Comparison of ENCODE assay signal across 17 cellular contexts in the genomic region with DNA sequence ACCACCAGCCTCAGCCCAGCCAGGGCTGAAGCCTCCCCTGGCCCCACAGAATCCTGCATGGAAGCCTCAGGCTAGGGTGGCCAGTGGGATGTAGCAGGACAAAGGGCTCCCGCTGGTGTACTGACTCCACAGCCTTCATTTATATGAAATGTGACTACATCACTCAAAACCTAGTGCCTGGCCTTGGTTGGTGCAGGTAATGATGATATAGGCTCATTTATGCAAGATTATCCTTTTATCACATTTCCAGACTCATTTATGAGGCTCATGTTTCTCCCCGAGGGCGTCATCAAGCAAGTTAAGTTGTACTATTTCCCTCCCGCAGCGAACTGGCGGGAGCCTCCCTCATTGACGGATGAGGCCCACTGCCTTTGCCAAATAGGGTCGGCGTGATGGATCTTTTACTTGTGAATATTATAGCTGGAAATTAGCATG.
DNase-seq lines count a peak whose midpoint lies in the region; ATAC-seq and TF ChIP-seq lines count a peak whose summit lies in the region.
"Had no signal": no experiment of that assay in that cellular context is flagged by ENCODE, and none has a peak within 500 bp of the region (broad histone marks: within the 10 kb centered on the region; RNA-seq: fewer than 3 reads in every experiment).

No MANE protein-coding gene starts in this region.

- H3K27me3 ChIP-seq in suprapubic skin, result no peaks in the 10 kb centered on the region
- H3K27me3 ChIP-seq: BE2C had no signal

- POLR2A ChIA-PET in activated CD4-positive, alpha-beta T cell treated with anti-CD3 and anti-CD28 coated beads, Interleukin-2, amount 10 ng/mL, durations not matched to agents 7 days and 5 days (lab: Charles Lee), result no interaction called here
- POLR2A ChIA-PET in activated CD4-positive, alpha-beta T cell treated with anti-CD3 and anti-CD28 coated beads for 36 hours (lab: Charles Lee), result no interaction called here

- ATAC-seq in activated CD4-positive, alpha-beta T cell treated with anti-CD3 and anti-CD28 coated beads for 36 hours, result no peak
- ATAC-seq in HG03565 (IDR thresholded peaks at IDR 0.05; ENCODE audit: unreplicated experiment) (no peak), HG03175 (IDR thresholded peaks at IDR 0.05; ENCODE audit: unreplicated experiment) (no peak)
- ATAC-seq: CD8-positive, alpha-beta T cell; GM12878 had no signal

- no peaks in the 10 kb centered on the region for H3K9me3 ChIP-seq in suprapubic skin
- H3K9me3 ChIP-seq: BE2C had no signal

- no peak overlapping the region for H3K27ac Mint-ChIP-seq in activated CD4-positive, alpha-beta T cell treated with anti-CD3 and anti-CD28 coated beads, Interleukin-2, amount 10 ng/mL, durations not matched to agents 7 days and 5 days
- H3K27ac Mint-ChIP-seq in activated CD4-positive, alpha-beta T cell treated with anti-CD3 and anti-CD28 coated beads for 36 hours, result no peak overlapping the region
- H3K27ac Mint-ChIP-seq: CD8-positive, alpha-beta T cell had no signal

- TF ChIP-seq CTCF in suprapubic skin (IDR thresholded peaks at IDR 0.05), result no peak

- peaks cover 28% of the 10 kb centered on the region for H3K4me1 ChIP-seq in suprapubic skin
- H3K4me1 ChIP-seq: BE2C had no signal

- H3K36me3 ChIP-seq in suprapubic skin, result no peaks in the 10 kb centered on the region
- H3K36me3 ChIP-seq: BE2C had no signal

- intact Hi-C loops in activated CD4-positive, alpha-beta T cell treated with anti-CD3 and anti-CD28 coated beads for 36 hours (cut with DNase I, micrococcal nuclease), result no loop called here

- H3K4me3 Mint-ChIP-seq in activated CD4-positive, alpha-beta T cell treated with anti-CD3 and anti-CD28 coated beads, Interleukin-2, amount 10 ng/mL, durations not matched to agents 7 days and 5 days, result no peak overlapping the region
- H3K4me3 Mint-ChIP-seq in activated CD4-positive, alpha-beta T cell treated with anti-CD3 and anti-CD28 coated beads for 36 hours, result no peak overlapping the region
- H3K4me3 Mint-ChIP-seq: CD8-positive, alpha-beta T cell had no signal

- TF ChIP-seq POLR2A in suprapubic skin (IDR thresholded peaks at IDR 0.05), result no peak

- peaks cover 2% of the 10 kb centered on the region for H3K27me3 Mint-ChIP-seq in activated CD4-positive, alpha-beta T cell treated with anti-CD3 and anti-CD28 coated beads, Interleukin-2, amount 10 ng/mL, durations not matched to agents 7 days and 5 days
- H3K27me3 Mint-ChIP-seq in activated CD4-positive, alpha-beta T cell treated with anti-CD3 and anti-CD28 coated beads for 36 hours, result peaks cover 2% of the 10 kb centered on the region

- no peak overlapping the region for H3K4me3 ChIP-seq in suprapubic skin
- H3K4me3 ChIP-seq: GM12878 had no signal

- DNase-seq in activated CD4-positive, alpha-beta T cell treated with anti-CD3 and anti-CD28 coated beads, Interleukin-2, amount 10 ng/mL, durations not matched to agents 7 days and 5 days, result peak; percentile 2
- no peak for DNase-seq in activated CD4-positive, alpha-beta T cell treated with anti-CD3 and anti-CD28 coated beads for 36 hours
- DNase-seq in NCI-H146 treated with DMSO at 0.1 percent for 48 hours (lab: John Stamatoyannopoulos, UW; ENCODE audit: unreplicated experiment) (peak; percentile 83), ecto neural progenitor cell (ENCODE audit: low spot score) (peak; percentile 13), suprapubic skin (ENCODE audit: low spot score in 2 of 2) (peak; percentile 32 to 48), DMS153 treated with DMSO at 0.1 percent for 48 hours (lab: John Stamatoyannopoulos, UW; ENCODE audit: unreplicated experiment) (no peak)
- DNase-seq: 8988T; BE2C; CD8-positive, alpha-beta T cell; DMS79 treated with DMSO at 0.1 percent for 48 hours; H7; KBM-7; NCI-H1436; NCI-H526 treated with DMSO at 0.1 percent for 48 hours had no signal

- CTCF ChIA-PET in activated CD4-positive, alpha-beta T cell treated with anti-CD3 and anti-CD28 coated beads, Interleukin-2, amount 10 ng/mL, durations not matched to agents 7 days and 5 days (lab: Charles Lee), result no interaction called here
- CTCF ChIA-PET in activated CD4-positive, alpha-beta T cell treated with anti-CD3 and anti-CD28 coated beads for 36 hours (lab: Charles Lee), result interaction anchor here (1.9 kb wide), 1 partner anchor 17 kb away, joined by 10 read pairs; no protein-coding TSS in a partner anchor

- H3K9me3 Mint-ChIP-seq in activated CD4-positive, alpha-beta T cell treated with anti-CD3 and anti-CD28 coated beads, Interleukin-2, amount 10 ng/mL, durations not matched to agents 7 days and 5 days, result peaks cover 17% of the 10 kb centered on the region
- H3K9me3 Mint-ChIP-seq in activated CD4-positive, alpha-beta T cell treated with anti-CD3 and anti-CD28 coated beads for 36 hours (ENCODE audit: low read depth), result peaks cover 4% of the 10 kb centered on the region

- H3K27ac ChIP-seq in suprapubic skin, result no peak overlapping the region

- no peaks in the 10 kb centered on the region for H3K36me3 Mint-ChIP-seq in activated CD4-positive, alpha-beta T cell treated with anti-CD3 and anti-CD28 coated beads, Interleukin-2, amount 10 ng/mL, durations not matched to agents 7 days and 5 days (ENCODE audit: low read depth)
- no peaks in the 10 kb centered on the region for H3K36me3 Mint-ChIP-seq in activated CD4-positive, alpha-beta T cell treated with anti-CD3 and anti-CD28 coated beads for 36 hours (ENCODE audit: low read depth)
- H3K36me3 Mint-ChIP-seq: CD8-positive, alpha-beta T cell had no signal

- 74% methylated on average over 9 of the region's 9 CpGs for WGBS in suprapubic skin

- no peak for TF ChIP-seq EP300 in suprapubic skin (IDR thresholded peaks at IDR 0.05)

- H3K4me1 Mint-ChIP-seq in activated CD4-positive, alpha-beta T cell treated with anti-CD3 and anti-CD28 coated beads, Interleukin-2, amount 10 ng/mL, durations not matched to agents 7 days and 5 days, result no peaks in the 10 kb centered on the region
- peaks cover 4% of the 10 kb centered on the region for H3K4me1 Mint-ChIP-seq in activated CD4-positive, alpha-beta T cell treated with anti-CD3 and anti-CD28 coated beads for 36 hours

Comparison
In these comparisons a context has a peak if more than half of its experiments do, and no peak if none do; other contexts are left out.
1. DNase-seq: peak in activated CD4-positive, alpha-beta T cell treated with anti-CD3 and anti-CD28 coated beads, Interleukin-2, amount 10 ng/mL, durations not matched to agents 7 days and 5 days (single experiment), NCI-H146 treated with DMSO at 0.1 percent for 48 hours (single experiment), ecto neural progenitor cell (single experiment) and suprapubic skin (2 of 2); none in activated CD4-positive, alpha-beta T cell treated with anti-CD3 and anti-CD28 coated beads for 36 hours (single experiment) and DMS153 treated with DMSO at 0.1 percent for 48 hours (single experiment).